10 cellular contexts compared by ENCODE assay signal in genomic region chr12:89856431-89856830, GRCh38.
DNase-seq lines count a peak whose midpoint lies in the region; ATAC-seq and TF ChIP-seq lines count a peak whose summit lies in the region.
"Had no signal": no experiment of that assay in that cellular context is flagged by ENCODE, and none has a peak within 500 bp of the region (broad histone marks: within the 10 kb centered on the region; RNA-seq: fewer than 3 reads in every experiment).

No MANE protein-coding gene starts in this region.

- TF ChIP-seq CTCF in activated B cell treated with CpG ODN at 0.5 μM for 24 hours (IDR thresholded peaks at IDR 0.05): no peak
- no peak for TF ChIP-seq CTCF in stomach (IDR thresholded peaks at IDR 0.05)

- H3K27me3 Mint-ChIP-seq in activated B cell treated with CpG ODN at 0.5 μM for 24 hours: no peaks in the 10 kb centered on the region

- no peaks in the 10 kb centered on the region for H3K36me3 ChIP-seq in stomach
- H3K36me3 ChIP-seq: heart right ventricle had no signal

- TF ChIP-seq POLR2A in stomach (IDR thresholded peaks at IDR 0.05): no peak

- peak overlapping the region; percentile 91 for H3K27ac Mint-ChIP-seq in activated B cell treated with CpG ODN at 0.5 μM for 24 hours
- H3K27ac Mint-ChIP-seq in stimulated activated effector memory CD8-positive, alpha-beta T cell treated with anti-CD3 and anti-CD28 coated beads, Interleukin-12 subunit alpha, Interleukin-12 subunit beta, amount 100 ng/mL, for 72 hours: no peak overlapping the region

- H3K9me3 Mint-ChIP-seq in activated B cell treated with CpG ODN at 0.5 μM for 24 hours: no peaks in the 10 kb centered on the region
- H3K9me3 Mint-ChIP-seq in stimulated activated effector memory CD8-positive, alpha-beta T cell treated with anti-CD3 and anti-CD28 coated beads, Interleukin-12 subunit alpha, Interleukin-12 subunit beta, amount 100 ng/mL, for 72 hours: peaks cover under 1% of the 10 kb centered on the region

- TF ChIP-seq EP300 in stomach (IDR thresholded peaks at IDR 0.05): no peak

- H3K4me3 ChIP-seq in stomach: no peak overlapping the region
- H3K4me3 ChIP-seq: heart right ventricle had no signal

- CTCF ChIA-PET in activated B cell treated with CpG ODN at 0.5 μM for 24 hours (lab: Charles Lee): interaction anchor here (1.8 kb wide), 1 partner anchor 147 kb away, joined by 6 read pairs; the partner anchor contains the start of gene ATP2B1

- no peak overlapping the region for H3K27ac ChIP-seq in stomach
- H3K27ac ChIP-seq: KMS-11 had no signal

- H3K4me3 Mint-ChIP-seq in activated B cell treated with CpG ODN at 0.5 μM for 24 hours: peak overlapping the region; percentile 68
- H3K4me3 Mint-ChIP-seq in stimulated activated effector memory CD8-positive, alpha-beta T cell treated with anti-CD3 and anti-CD28 coated beads, Interleukin-12 subunit alpha, Interleukin-12 subunit beta, amount 100 ng/mL, for 72 hours: no peak overlapping the region

- DNase-seq in Daoy (ENCODE audit: low read depth) (peak; percentile 74), activated B cell treated with CpG ODN at 0.5 μM for 24 hours (no peak), stomach (no peak), GOT3 (lab: John Stamatoyannopoulos, UW) (no peak), ecto neural progenitor cell (ENCODE audit: low spot score) (no peak)
- DNase-seq in stimulated activated effector memory CD8-positive, alpha-beta T cell treated with anti-CD3 and anti-CD28 coated beads, Interleukin-12 subunit alpha, Interleukin-12 subunit beta, amount 100 ng/mL, for 72 hours (ENCODE audit: low spot score in 2 of 2): no peak
- DNase-seq: heart right ventricle had no signal

- POLR2A ChIA-PET in activated B cell treated with CpG ODN at 0.5 μM for 24 hours (lab: Charles Lee): interaction anchor here (0.7 to 2.9 kb wide), 9 partner anchors 9 to 148 kb away, joined by 3 to 27 read pairs (median 8); partner anchors contain the start of gene ATP2B1

- WGBS in stomach, 5 donors: 72 to 84% (median 79%) methylated on average over 1 of the region's 1 CpG

- peaks cover 64% of the 10 kb centered on the region for H3K4me1 Mint-ChIP-seq in activated B cell treated with CpG ODN at 0.5 μM for 24 hours
- peaks cover 31% of the 10 kb centered on the region for H3K4me1 Mint-ChIP-seq in stimulated activated effector memory CD8-positive, alpha-beta T cell treated with anti-CD3 and anti-CD28 coated beads, Interleukin-12 subunit alpha, Interleukin-12 subunit beta, amount 100 ng/mL, for 72 hours

- ATAC-seq in GM19463 (IDR thresholded peaks at IDR 0.05; ENCODE audit: unreplicated experiment) (peak; percentile 82), HG03439 (IDR thresholded peaks at IDR 0.05; ENCODE audit: unreplicated experiment) (peak; percentile 76), activated B cell treated with CpG ODN at 0.5 μM for 24 hours (ENCODE audit: low read depth) (peak; percentile 86)
- ATAC-seq in stimulated activated effector memory CD8-positive, alpha-beta T cell treated with anti-CD3 and anti-CD28 coated beads, Interleukin-12 subunit alpha, Interleukin-12 subunit beta, amount 100 ng/mL, for 72 hours: peak; percentile 83

- no peaks in the 10 kb centered on the region for H3K9me3 ChIP-seq in stomach
- H3K9me3 ChIP-seq: heart right ventricle had no signal

- no peaks in the 10 kb centered on the region for H3K27me3 ChIP-seq in stomach

- intact Hi-C loops in activated B cell treated with CpG ODN at 0.5 μM for 24 hours (cut with micrococcal nuclease): loop anchor here (1.0 to 5.0 kb wide), 6 partner anchors 26 to 156 kb away; no protein-coding TSS in a partner anchor
- intact Hi-C loops in stomach (cut with DNase I; ENCODE audit: low total_unique reads): no loop called here

- H3K36me3 Mint-ChIP-seq in activated B cell treated with CpG ODN at 0.5 μM for 24 hours (ENCODE audit: low read depth): no peaks in the 10 kb centered on the region
- H3K36me3 Mint-ChIP-seq in stimulated activated effector memory CD8-positive, alpha-beta T cell treated with anti-CD3 and anti-CD28 coated beads, Interleukin-12 subunit alpha, Interleukin-12 subunit beta, amount 100 ng/mL, for 72 hours: no peaks in the 10 kb centered on the region

- no peaks in the 10 kb centered on the region for H3K4me1 ChIP-seq in stomach
